ENCODE assay signal across 23 cellular contexts in genomic region chrX:133325422-133325821, GRCh38.
"Had no signal": no experiment of that assay in that cellular context is flagged by ENCODE, and none has a peak within 500 bp of the region (broad histone marks: within the 10 kb centered on the region; RNA-seq: fewer than 3 reads in every experiment).

No MANE protein-coding gene starts in this region.

- H3K27ac Mint-ChIP-seq: activated B cell treated with CpG ODN at 0.5 μM for 24 hours; activated CD8-positive, alpha-beta memory T cell treated with anti-CD3 and anti-CD28 coated beads, Interleukin-2, amount 10 ng/mL, durations not matched to agents 7 days and 5 days; activated CD8-positive, alpha-beta T cell treated with anti-CD3 and anti-CD28 coated beads, Interleukin-2, amount 10 ng/mL, durations not matched to agents 7 days and 5 days; activated naive CD4-positive, alpha-beta T cell treated with anti-CD3 and anti-CD28 coated beads, Interleukin-2, amount 50 U/mL, for 24 hours; activated naive CD8-positive, alpha-beta T cell treated with anti-CD3 and anti-CD28 coated beads, Interleukin-2, amount 50 U/mL, for 24 hours; activated T-helper 2 cell treated with anti-CD3 and anti-CD28 coated beads, Interferon-gamma antibody, Interleukin-2, Interleukin-4, amounts not matched to agents 10 μg/mL and 5 μg/mL and 100 μg/mL, durations not matched to agents 14 hours and 24 hours and 36 hours; dendritic cell treated with granulocyte-macrophage colony-stimulating factor and Interleukin-4, amounts not matched to agents 40 ng/mL and 50 ng/mL, for 4 days; stimulated activated naive B cell treated with anti-CD40 and anti-IgM and Interleukin-4, amounts not matched to agents 10 μg/mL and 1 μg/mL and 100 μg/mL, for 72 hours had no signal

- H3K27me3 ChIP-seq: brain microvascular endothelial cell, esophagus squamous epithelium, ovary, stomach, thyroid gland had no signal

- H3K4me3 Mint-ChIP-seq: activated B cell treated with CpG ODN at 0.5 μM for 24 hours; activated CD8-positive, alpha-beta memory T cell treated with anti-CD3 and anti-CD28 coated beads, Interleukin-2, amount 10 ng/mL, durations not matched to agents 7 days and 5 days; activated CD8-positive, alpha-beta T cell treated with anti-CD3 and anti-CD28 coated beads, Interleukin-2, amount 10 ng/mL, durations not matched to agents 7 days and 5 days; activated naive CD4-positive, alpha-beta T cell treated with anti-CD3 and anti-CD28 coated beads, Interleukin-2, amount 50 U/mL, for 24 hours; activated naive CD8-positive, alpha-beta T cell treated with anti-CD3 and anti-CD28 coated beads, Interleukin-2, amount 50 U/mL, for 24 hours; dendritic cell treated with granulocyte-macrophage colony-stimulating factor and Interleukin-4, amounts not matched to agents 40 ng/mL and 50 ng/mL, for 4 days; naive B cell; nephron progenitor cell; stimulated activated naive B cell treated with anti-CD40 and anti-IgM and Interleukin-4, amounts not matched to agents 10 μg/mL and 1 μg/mL and 100 μg/mL, for 72 hours had no signal

- H3K4me3 ChIP-seq: esophagus squamous epithelium, ovary, prostate gland, smooth muscle cell, stomach, thyroid gland had no signal

- DNase-seq: activated B cell treated with CpG ODN at 0.5 μM for 24 hours; activated CD4-positive, alpha-beta T cell treated with anti-CD3 and anti-CD28 coated beads, Interleukin-2, amount 50 U/mL, for 1 hour; activated CD8-positive, alpha-beta memory T cell treated with anti-CD3 and anti-CD28 coated beads, Interleukin-2, amount 10 ng/mL, durations not matched to agents 7 days and 5 days; activated CD8-positive, alpha-beta T cell treated with anti-CD3 and anti-CD28 coated beads, Interleukin-2, amount 10 ng/mL, durations not matched to agents 7 days and 5 days; activated naive CD8-positive, alpha-beta T cell treated with anti-CD3 and anti-CD28 coated beads, Interleukin-2, amount 50 U/mL, for 24 hours; activated T-cell treated with anti-CD3 and anti-CD28 coated beads, Interleukin-2, amount 50 U/mL, for 48 hours; brain microvascular endothelial cell; esophagus squamous epithelium; left colon; mammary epithelial cell; naive B cell; nephron progenitor cell; ovary; stimulated activated CD4-positive, alpha-beta T cell treated with anti-CD3 and anti-CD28 coated beads, Interleukin-1b, Interleukin-23, amount 100 ng/mL, for 48 hours; stimulated activated naive B cell treated with anti-CD40 and anti-IgM and Interleukin-4, amounts not matched to agents 10 μg/mL and 1 μg/mL and 100 μg/mL, for 72 hours; stomach; T-helper 2 cell; thyroid gland had no signal

- H3K9me3 ChIP-seq: esophagus squamous epithelium, ovary, prostate gland, stomach, thyroid gland had no signal

- H3K27ac ChIP-seq: brain microvascular endothelial cell, esophagus squamous epithelium, ovary, prostate gland, thyroid gland had no signal

- H3K4me2 ChIP-seq: smooth muscle cell had no signal

- H3K36me3 Mint-ChIP-seq: activated CD8-positive, alpha-beta memory T cell treated with anti-CD3 and anti-CD28 coated beads, Interleukin-2, amount 10 ng/mL, durations not matched to agents 7 days and 5 days; activated naive CD4-positive, alpha-beta T cell treated with anti-CD3 and anti-CD28 coated beads, Interleukin-2, amount 50 U/mL, for 24 hours; naive B cell; stimulated activated naive B cell treated with anti-CD40 and anti-IgM and Interleukin-4, amounts not matched to agents 10 μg/mL and 1 μg/mL and 100 μg/mL, for 72 hours had no signal

- H3K4me1 Mint-ChIP-seq: activated B cell treated with CpG ODN at 0.5 μM for 24 hours; activated CD8-positive, alpha-beta memory T cell treated with anti-CD3 and anti-CD28 coated beads, Interleukin-2, amount 10 ng/mL, durations not matched to agents 7 days and 5 days; activated naive CD4-positive, alpha-beta T cell treated with anti-CD3 and anti-CD28 coated beads, Interleukin-2, amount 50 U/mL, for 24 hours; activated naive CD8-positive, alpha-beta T cell treated with anti-CD3 and anti-CD28 coated beads, Interleukin-2, amount 50 U/mL, for 24 hours; naive B cell; stimulated activated naive B cell treated with anti-CD40 and anti-IgM and Interleukin-4, amounts not matched to agents 10 μg/mL and 1 μg/mL and 100 μg/mL, for 72 hours had no signal

- H3K27me3 Mint-ChIP-seq: activated B cell treated with CpG ODN at 0.5 μM for 24 hours; activated CD8-positive, alpha-beta memory T cell treated with anti-CD3 and anti-CD28 coated beads, Interleukin-2, amount 10 ng/mL, durations not matched to agents 7 days and 5 days; activated naive CD4-positive, alpha-beta T cell treated with anti-CD3 and anti-CD28 coated beads, Interleukin-2, amount 50 U/mL, for 24 hours; activated naive CD8-positive, alpha-beta T cell treated with anti-CD3 and anti-CD28 coated beads, Interleukin-2, amount 50 U/mL, for 24 hours; dendritic cell treated with granulocyte-macrophage colony-stimulating factor and Interleukin-4, amounts not matched to agents 40 ng/mL and 50 ng/mL, for 4 days; naive B cell had no signal

- H3K4me1 ChIP-seq: esophagus squamous epithelium, prostate gland, thyroid gland had no signal

- H3K9me3 Mint-ChIP-seq: activated B cell treated with CpG ODN at 0.5 μM for 24 hours; activated naive CD4-positive, alpha-beta T cell treated with anti-CD3 and anti-CD28 coated beads, Interleukin-2, amount 50 U/mL, for 24 hours; activated naive CD8-positive, alpha-beta T cell treated with anti-CD3 and anti-CD28 coated beads, Interleukin-2, amount 50 U/mL, for 24 hours; activated T-helper 2 cell treated with anti-CD3 and anti-CD28 coated beads, Interferon-gamma antibody, Interleukin-2, Interleukin-4, amounts not matched to agents 10 μg/mL and 5 μg/mL and 100 μg/mL, durations not matched to agents 14 hours and 24 hours and 36 hours; dendritic cell treated with granulocyte-macrophage colony-stimulating factor and Interleukin-4, amounts not matched to agents 40 ng/mL and 50 ng/mL, for 4 days; naive B cell; nephron progenitor cell; stimulated activated naive B cell treated with anti-CD40 and anti-IgM and Interleukin-4, amounts not matched to agents 10 μg/mL and 1 μg/mL and 100 μg/mL, for 72 hours had no signal

- H3K36me3 ChIP-seq: brain microvascular endothelial cell, esophagus squamous epithelium, ovary, prostate gland, stomach, thyroid gland had no signal
